18 cellular contexts compared by ENCODE assay signal in the genomic region with DNA sequence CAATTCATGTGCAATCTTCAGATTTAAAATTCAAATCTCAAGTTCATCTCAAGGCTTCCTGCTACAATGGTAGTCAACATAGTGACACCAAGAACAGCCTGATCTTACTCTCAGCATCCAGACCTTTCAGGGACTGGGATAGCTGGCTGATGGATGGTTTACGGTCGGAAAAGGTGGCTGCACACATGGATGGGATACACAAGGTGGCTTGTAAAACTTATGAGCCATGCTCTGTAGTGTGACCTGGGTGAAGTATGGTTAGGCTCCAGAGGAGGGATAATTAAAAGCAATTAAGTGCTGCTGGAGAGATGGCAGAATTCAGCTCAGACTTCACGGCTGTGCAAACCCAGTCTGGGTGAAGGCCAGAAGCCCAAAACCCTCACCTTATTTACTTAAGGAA.
DNase-seq lines count a peak whose midpoint lies in the region; ATAC-seq and TF ChIP-seq lines count a peak whose summit lies in the region.
"Had no signal": no experiment of that assay in that cellular context is flagged by ENCODE, and none has a peak within 500 bp of the region (broad histone marks: within the 10 kb centered on the region; RNA-seq: fewer than 3 reads in every experiment).

No MANE protein-coding gene starts in this region.

- no peaks in the 10 kb centered on the region for H3K27me3 ChIP-seq in GM23338 (ENCODE audit: insufficient read depth)
- H3K27me3 ChIP-seq: BE2C had no signal

- H3K36me3 ChIP-seq in GM23338 (ENCODE audit: insufficient read depth): no peaks in the 10 kb centered on the region
- H3K36me3 ChIP-seq: BE2C had no signal

- H4K20me1 ChIP-seq in GM23338 (replicated peaks; ENCODE audit: insufficient read depth): no peaks in the 10 kb centered on the region

- no peaks in the 10 kb centered on the region; the same call in 1 of the 2 replicates for H3K9me2 ChIP-seq in GM23338 (ENCODE audit: insufficient read depth)

- no peak overlapping the region; the same call in 1 of the 2 replicates for H2AFZ ChIP-seq in GM23338

- H3F3A ChIP-seq in GM23338 (replicated peaks; ENCODE audit: low read depth): no peaks in the 10 kb centered on the region

- H3K79me2 ChIP-seq in GM23338 (replicated peaks; ENCODE audit: insufficient read depth): no peaks in the 10 kb centered on the region

- no peaks in the 10 kb centered on the region for H3K9me3 Mint-ChIP-seq in GM23338
- H3K9me3 Mint-ChIP-seq: HFFc6 had no signal

- H3K4me3 ChIP-seq in GM23338: no peak overlapping the region

- no peak for ATAC-seq in GM23338
- no peak for ATAC-seq in activated CD4-positive, CD25-positive, alpha-beta regulatory T cell treated with anti-CD3 and anti-CD28 coated beads, Interleukin-2, amount 50 U/mL, for 24 hours
- ATAC-seq: PC-3 had no signal

- no peaks in the 10 kb centered on the region for H3K36me3 Mint-ChIP-seq in GM23338 (ENCODE audit: low read depth)
- H3K36me3 Mint-ChIP-seq: CD4-positive, CD25-positive, alpha-beta regulatory T cell had no signal

- no peak for TF ChIP-seq CTCF in GM23338 (conservative IDR thresholded peaks at IDR 0.05; ENCODE audit: low read depth in 2 of 2)

- H3K4me1 ChIP-seq in GM23338 (ENCODE audit: insufficient read depth): peaks cover 3% of the 10 kb centered on the region
- H3K4me1 ChIP-seq: BE2C had no signal

- no peak overlapping the region for H3K4me3 Mint-ChIP-seq in GM23338
- H3K4me3 Mint-ChIP-seq: CD4-positive, CD25-positive, alpha-beta regulatory T cell; HFFc6 had no signal

- peaks cover 2% of the 10 kb centered on the region for H3K27me3 Mint-ChIP-seq in GM23338 (ENCODE audit: insufficient read depth, low read depth, poor library complexity)
- H3K27me3 Mint-ChIP-seq: CD4-positive, CD25-positive, alpha-beta regulatory T cell had no signal

- H3K27ac Mint-ChIP-seq in GM23338: 0 out of 2 replicates have a peak overlapping the region, but pooled peaks have one; percentile 13
- H3K27ac Mint-ChIP-seq: CD4-positive, CD25-positive, alpha-beta regulatory T cell; HFFc6 had no signal

- H3K27ac ChIP-seq in GM23338 (ENCODE audit: low read depth): no peak overlapping the region
- H3K27ac ChIP-seq: RWPE1 had no signal

- no peak overlapping the region for H3K4me2 ChIP-seq in GM23338

- H3K4me1 Mint-ChIP-seq in GM23338: peaks cover 13% of the 10 kb centered on the region; the same call in 2 of the 3 replicates
- H3K4me1 Mint-ChIP-seq: CD4-positive, CD25-positive, alpha-beta regulatory T cell had no signal

- peak; percentile 20 for DNase-seq in COR-L47 (lab: John Stamatoyannopoulos, UW)
- no peak for DNase-seq in GM23338 (ENCODE audit: low spot score)
- peak; percentile 85 for DNase-seq in NCI-H146 treated with DMSO at 0.1 percent for 48 hours (lab: John Stamatoyannopoulos, UW; ENCODE audit: unreplicated experiment)
- peak; percentile 98 for DNase-seq in NCI-H69 (lab: John Stamatoyannopoulos, UW)
- DNase-seq in hepatic stellate cell (ENCODE audit: low spot score): no peak
- no peak for DNase-seq in COLO829 (ENCODE audit: low spot score)
- DNase-seq in OCI-M2 (lab: John Stamatoyannopoulos, UW; ENCODE audit: unreplicated experiment): no peak
- DNase-seq: BE2C; CD4-positive, CD25-positive, alpha-beta regulatory T cell; DMS53; HFFc6; KBM-7; NCI-H2107; PC-3; SIG-M5; T1000 had no signal

TF ChIP-seq in GM23338, 12 proteins besides CTCF, POLR2A, EP300 and RAD21:
- TF ChIP-seq ZNF331 (CRISPR knock-in tag; IDR thresholded peaks at IDR 0.05; ENCODE audit: low read depth) (no peak), STAT1 (IDR thresholded peaks at IDR 0.05; ENCODE audit: unreplicated experiment) (no peak)
TF ChIP-seq in GM23338: peak in this region for 0.

Comparison
In these comparisons a context has a peak if more than half of its experiments do, and no peak if none do; other contexts are left out.
1. DNase-seq: peak in COR-L47 (single experiment), NCI-H146 treated with DMSO at 0.1 percent for 48 hours (single experiment) and NCI-H69 (single experiment); none in GM23338 (single experiment), hepatic stellate cell (single experiment), COLO829 (single experiment) and OCI-M2 (single experiment).